In genomic region chr13:110447058-110447511, GRCh38 we compare ENCODE assay signal across 10 cellular contexts.
DNase-seq lines count a peak whose midpoint lies in the region; ATAC-seq and TF ChIP-seq lines count a peak whose summit lies in the region.
"Had no signal": no experiment of that assay in that cellular context is flagged by ENCODE, and none has a peak within 500 bp of the region (broad histone marks: within the 10 kb centered on the region; RNA-seq: fewer than 3 reads in every experiment).

No MANE protein-coding gene starts in this region.

- no peaks in the 10 kb centered on the region for H3K27me3 ChIP-seq in transverse colon
- H3K27me3 ChIP-seq: MG63 had no signal

- no peaks in the 10 kb centered on the region for H3K9me3 Mint-ChIP-seq in activated T-helper 1 cell treated with anti-CD3 and anti-CD28 coated beads, Interleukin-12 subunit alpha, Interleukin-12 subunit beta, Interleukin-2, Interleukin-4 antibody, amounts not matched to agents 30 ng/mL and 10 ng/mL and 1 ng/mL, durations not matched to agents 14 hours and 24 hours and 36 hours

- TF ChIP-seq CTCF in fibroblast of mammary gland (conservative IDR thresholded peaks at IDR 0.05; ENCODE audit: control insufficient read depth, insufficient read depth, low read depth, low read length) (no peak), transverse colon (IDR thresholded peaks at IDR 0.05) (no peak)

- H3K4me3 Mint-ChIP-seq in activated T-helper 1 cell treated with anti-CD3 and anti-CD28 coated beads, Interleukin-12 subunit alpha, Interleukin-12 subunit beta, Interleukin-2, Interleukin-4 antibody, amounts not matched to agents 30 ng/mL and 10 ng/mL and 1 ng/mL, durations not matched to agents 14 hours and 24 hours and 36 hours: no peak overlapping the region

- DNase-seq in NCI-H82 (lab: John Stamatoyannopoulos, UW) (peak; percentile 30), NCI-H82 treated with DMSO at 0.1 percent for 48 hours (lab: John Stamatoyannopoulos, UW; ENCODE audit: unreplicated experiment) (no peak), fibroblast of mammary gland (ENCODE audit: low read depth) (peak; percentile 95), transverse colon (no peak), islet precursor cell (no peak), sciatic nerve (ENCODE audit: low spot score) (no peak)
- no peak for DNase-seq in activated T-helper 1 cell treated with anti-CD3 and anti-CD28 coated beads, Interleukin-12 subunit alpha, Interleukin-12 subunit beta, Interleukin-2, Interleukin-4 antibody, amounts not matched to agents 30 ng/mL and 10 ng/mL and 1 ng/mL, durations not matched to agents 14 hours and 24 hours and 36 hours (ENCODE audit: low spot score)
- DNase-seq: MG63, NCI-H526 treated with DMSO at 0.1 percent for 48 hours had no signal

- in situ Hi-C loops in transverse colon (cut with MboI; ENCODE audit: low pct_ligation_motif_present in 1 of 4, low pct_unique_long_range_greater_than_20kb in 1 of 4, low sequenced_read_pairs in 3 of 4): no loop called here

- H3K27me3 Mint-ChIP-seq in activated T-helper 1 cell treated with anti-CD3 and anti-CD28 coated beads, Interleukin-12 subunit alpha, Interleukin-12 subunit beta, Interleukin-2, Interleukin-4 antibody, amounts not matched to agents 30 ng/mL and 10 ng/mL and 1 ng/mL, durations not matched to agents 14 hours and 24 hours and 36 hours (ENCODE audit: insufficient read depth): peaks cover 26% of the 10 kb centered on the region

- peaks cover 5 to 11% (median 8%) of the 10 kb centered on the region in 4 donors for H3K4me1 ChIP-seq in transverse colon

- H3K27ac ChIP-seq in transverse colon: peak overlapping the region in 3 of 4 donors; percentile 27 to 66 (median 45)

- intact Hi-C loops in transverse colon (cut with DNase I; ENCODE audit: low total_unique reads): no loop called here
- intact Hi-C loops in sciatic nerve (cut with DNase I): no loop called here
- intact Hi-C loops in activated T-helper 1 cell treated with anti-CD3 and anti-CD28 coated beads, Interleukin-12 subunit alpha, Interleukin-12 subunit beta, Interleukin-2, Interleukin-4 antibody, amounts not matched to agents 30 ng/mL and 10 ng/mL and 1 ng/mL, durations not matched to agents 14 hours and 24 hours and 36 hours (cut with micrococcal nuclease): no loop called here

- no peaks in the 10 kb centered on the region for H3K36me3 Mint-ChIP-seq in activated T-helper 1 cell treated with anti-CD3 and anti-CD28 coated beads, Interleukin-12 subunit alpha, Interleukin-12 subunit beta, Interleukin-2, Interleukin-4 antibody, amounts not matched to agents 30 ng/mL and 10 ng/mL and 1 ng/mL, durations not matched to agents 14 hours and 24 hours and 36 hours (ENCODE audit: low read depth)

- H3K4me1 Mint-ChIP-seq in activated T-helper 1 cell treated with anti-CD3 and anti-CD28 coated beads, Interleukin-12 subunit alpha, Interleukin-12 subunit beta, Interleukin-2, Interleukin-4 antibody, amounts not matched to agents 30 ng/mL and 10 ng/mL and 1 ng/mL, durations not matched to agents 14 hours and 24 hours and 36 hours (ENCODE audit: low read depth): no peaks in the 10 kb centered on the region

- H3K36me3 ChIP-seq in transverse colon: peaks cover 0 to 5% (median 0%) of the 10 kb centered on the region in 4 donors
- H3K36me3 ChIP-seq: MG63 had no signal

- 72 to 75% methylated on average over 12 of the region's 12 CpGs for WGBS in transverse colon (ENCODE audit: low coverage in 1 of 2), 2 donors

- H3K9me3 ChIP-seq in transverse colon: no peaks in the 10 kb centered on the region
- H3K9me3 ChIP-seq: MG63 had no signal

- no peak for TF ChIP-seq EP300 in transverse colon (IDR thresholded peaks at IDR 0.05; ENCODE audit: low read depth)

- TF ChIP-seq POLR2A in transverse colon (IDR thresholded peaks at IDR 0.05): no peak

- ATAC-seq in HG03520 (IDR thresholded peaks at IDR 0.05; ENCODE audit: unreplicated experiment) (peak; percentile 40), sciatic nerve (no peak)

- no peak overlapping the region for H3K4me3 ChIP-seq in fibroblast of mammary gland (ENCODE audit: control insufficient read depth, low read depth, low read length)
- H3K4me3 ChIP-seq in transverse colon: no peak overlapping the region
- H3K4me3 ChIP-seq: MG63 had no signal

- no peak overlapping the region for H3K27ac Mint-ChIP-seq in activated T-helper 1 cell treated with anti-CD3 and anti-CD28 coated beads, Interleukin-12 subunit alpha, Interleukin-12 subunit beta, Interleukin-2, Interleukin-4 antibody, amounts not matched to agents 30 ng/mL and 10 ng/mL and 1 ng/mL, durations not matched to agents 14 hours and 24 hours and 36 hours

Comparison
In these comparisons a context has a peak if more than half of its experiments do, and no peak if none do; other contexts are left out.
1. DNase-seq: peak in NCI-H82 (single experiment) and fibroblast of mammary gland (single experiment); none in NCI-H82 treated with DMSO at 0.1 percent for 48 hours (single experiment), transverse colon (single experiment), islet precursor cell (single experiment), sciatic nerve (single experiment) and activated T-helper 1 cell treated with anti-CD3 and anti-CD28 coated beads, Interleukin-12 subunit alpha, Interleukin-12 subunit beta, Interleukin-2, Interleukin-4 antibody, amounts not matched to agents 30 ng/mL and 10 ng/mL and 1 ng/mL, durations not matched to agents 14 hours and 24 hours and 36 hours (single experiment).